In genomic region chr10:60334991-60335390, GRCh38 we compare ENCODE assay signal across 33 cellular contexts.
"Had no signal": no experiment of that assay in that cellular context is flagged by ENCODE, and none has a peak within 500 bp of the region (broad histone marks: within the 10 kb centered on the region; RNA-seq: fewer than 3 reads in every experiment).

No MANE protein-coding gene starts in this region.

- ATAC-seq: activated T-cell treated with anti-CD3 and anti-CD28 coated beads, Interleukin-2, amount 50 U/mL, for 72 hours; gastrocnemius medialis; left colon; stimulated activated effector memory CD8-positive, alpha-beta T cell treated with anti-CD3 and anti-CD28 coated beads, Interleukin-12 subunit alpha, Interleukin-12 subunit beta, amount 100 ng/mL, for 72 hours had no signal

- H3K4me3 ChIP-seq: adrenal gland, ascending aorta, breast epithelium, colonic mucosa, esophagus muscularis mucosa, gastrocnemius medialis, ovary, right lobe of liver, thoracic aorta, uterus had no signal

- H3K36me3 ChIP-seq: adrenal gland, ascending aorta, breast epithelium, colonic mucosa, esophagus muscularis mucosa, gastrocnemius medialis, neutrophil, ovary, right lobe of liver, thoracic aorta, uterus had no signal

- DNase-seq: activated CD4-positive, alpha-beta T cell treated with anti-CD3 and anti-CD28 coated beads for 4 hours; activated CD4-positive, alpha-beta T cell treated with anti-CD3 and anti-CD28 coated beads, Interleukin-2, amount 50 U/mL, for 4 hours; activated naive CD4-positive, alpha-beta T cell; activated T-cell treated with anti-CD3 and anti-CD28 coated beads for 4 hours; activated T-cell treated with anti-CD3 and anti-CD28 coated beads, Interleukin-2, amount 50 U/mL, for 72 hours; adrenal gland; central memory CD4-positive, alpha-beta T cell; colonic mucosa; gastrocnemius medialis; glutamatergic neuron; left colon; mammary epithelial cell; naive B cell; nephron progenitor cell; ovary; right lobe of liver; small intestine; stimulated activated CD4-positive, alpha-beta T cell treated with anti-CD3 and anti-CD28 coated beads, Interleukin-4, amount 100 ng/mL, for 24 hours; T-helper 9 cell; uterus had no signal

- H3K27me3 ChIP-seq: adrenal gland, ascending aorta, breast epithelium, colonic mucosa, esophagus muscularis mucosa, gastrocnemius medialis, neutrophil, ovary, right lobe of liver, uterus had no signal

- H3K4me3 Mint-ChIP-seq: activated naive CD8-positive, alpha-beta T cell; activated T-cell treated with anti-CD3 and anti-CD28 coated beads, Interleukin-2, amount 50 U/mL, for 72 hours; naive B cell; nephron progenitor cell; stimulated activated effector memory CD8-positive, alpha-beta T cell treated with anti-CD3 and anti-CD28 coated beads, Interleukin-12 subunit alpha, Interleukin-12 subunit beta, amount 100 ng/mL, for 72 hours; stimulated activated naive CD8-positive, alpha-beta T cell treated with anti-CD3 and anti-CD28 coated beads, Interleukin-15, Interleukin-2, amounts not matched to agents 100 ng/mL and 50 ng/mL, for 24 hours; T-helper 1 cell treated with Interleukin-12 subunit alpha and Interleukin-12 subunit beta and Interleukin-4 antibody, amounts not matched to agents 30 μg/mL and 1 μg/mL, for 36 hours; type B pancreatic cell had no signal

- H3K4me1 Mint-ChIP-seq: nephron progenitor cell; stimulated activated effector memory CD8-positive, alpha-beta T cell treated with anti-CD3 and anti-CD28 coated beads, Interleukin-12 subunit alpha, Interleukin-12 subunit beta, amount 100 ng/mL, for 72 hours had no signal

- H3K36me3 Mint-ChIP-seq: activated naive CD8-positive, alpha-beta T cell; naive B cell; stimulated activated effector memory CD8-positive, alpha-beta T cell treated with anti-CD3 and anti-CD28 coated beads, Interleukin-12 subunit alpha, Interleukin-12 subunit beta, amount 100 ng/mL, for 72 hours had no signal

- H3K27me3 Mint-ChIP-seq: activated naive CD8-positive, alpha-beta T cell; progenitor cell of endocrine pancreas; stimulated activated naive CD8-positive, alpha-beta T cell treated with anti-CD3 and anti-CD28 coated beads, Interleukin-15, Interleukin-2, amounts not matched to agents 100 ng/mL and 50 ng/mL, for 24 hours; type B pancreatic cell had no signal

- H3K4me1 ChIP-seq: adrenal gland, ascending aorta, breast epithelium, colonic mucosa, esophagus muscularis mucosa, gastrocnemius medialis, right lobe of liver, uterus had no signal

- H3K27ac Mint-ChIP-seq: activated naive CD8-positive, alpha-beta T cell; activated T-cell treated with anti-CD3 and anti-CD28 coated beads, Interleukin-2, amount 50 U/mL, for 72 hours; nephron progenitor cell; stimulated activated effector memory CD8-positive, alpha-beta T cell treated with anti-CD3 and anti-CD28 coated beads, Interleukin-12 subunit alpha, Interleukin-12 subunit beta, amount 100 ng/mL, for 72 hours; stimulated activated naive CD8-positive, alpha-beta T cell treated with anti-CD3 and anti-CD28 coated beads, Interleukin-15, Interleukin-2, amounts not matched to agents 100 ng/mL and 50 ng/mL, for 24 hours; T-helper 1 cell treated with Interleukin-12 subunit alpha and Interleukin-12 subunit beta and Interleukin-4 antibody, amounts not matched to agents 30 μg/mL and 1 μg/mL, for 36 hours; type B pancreatic cell had no signal

- FAIRE-seq: keratinocyte, small intestine, TTC549 had no signal

- H3K9me3 Mint-ChIP-seq: stimulated activated effector memory CD8-positive, alpha-beta T cell treated with anti-CD3 and anti-CD28 coated beads, Interleukin-12 subunit alpha, Interleukin-12 subunit beta, amount 100 ng/mL, for 72 hours; stimulated activated naive CD8-positive, alpha-beta T cell treated with anti-CD3 and anti-CD28 coated beads, Interleukin-15, Interleukin-2, amounts not matched to agents 100 ng/mL and 50 ng/mL, for 24 hours; T-helper 1 cell treated with Interleukin-12 subunit alpha and Interleukin-12 subunit beta and Interleukin-4 antibody, amounts not matched to agents 30 μg/mL and 1 μg/mL, for 36 hours; type B pancreatic cell had no signal

- H3K9me3 ChIP-seq: adrenal gland, ascending aorta, colonic mucosa, gastrocnemius medialis, neutrophil, ovary, right lobe of liver, thoracic aorta, uterus had no signal
